In genomic region chr14:65560340-65561027, GRCh38 we compare ENCODE assay signal across 27 cellular contexts.
DNase-seq lines count a peak whose midpoint lies in the region; ATAC-seq, FAIRE-seq and TF ChIP-seq lines count a peak whose summit lies in the region.
"Had no signal": no experiment of that assay in that cellular context is flagged by ENCODE, and none has a peak within 500 bp of the region (broad histone marks: within the 10 kb centered on the region; RNA-seq: fewer than 3 reads in every experiment).

No MANE protein-coding gene starts in this region.

- peak overlapping the region; percentile 64 for H3K27ac ChIP-seq in neural cell (ENCODE audit: low read length)
- H3K27ac ChIP-seq: breast epithelium, hepatocyte, KMS-11, parathyroid adenoma, sigmoid colon, WERI-Rb-1 had no signal

- peak; percentile 96 for TF ChIP-seq EP300 in neural cell (conservative IDR thresholded peaks at IDR 0.05; ENCODE audit: poor library complexity, severe bottlenecking)

- H3F3A ChIP-seq in neural cell (ENCODE audit: insufficient read depth, low read length, poor library complexity, severe bottlenecking): peaks cover 7% of the 10 kb centered on the region

- TF ChIP-seq RAD21 in neural cell (conservative IDR thresholded peaks at IDR 0.05): no peak

- H3K79me2 ChIP-seq in neural cell (replicated peaks; ENCODE audit: insufficient read depth, low read length): peaks cover 22% of the 10 kb centered on the region
- H3K79me2 ChIP-seq: hepatocyte had no signal

- no peaks in the 10 kb centered on the region for H3K9me2 ChIP-seq in neural cell (ENCODE audit: insufficient read depth, low read length)

- H3K27me3 ChIP-seq in neural cell (ENCODE audit: insufficient read depth, low read depth, low read length): no peaks in the 10 kb centered on the region
- H3K27me3 ChIP-seq: BE2C, breast epithelium, hepatocyte, sigmoid colon had no signal

- no peak overlapping the region for H2AFZ ChIP-seq in neural cell (ENCODE audit: low read depth, low read length)
- H2AFZ ChIP-seq: hepatocyte, parathyroid adenoma had no signal

- ATAC-seq in HG02973 (IDR thresholded peaks at IDR 0.05; ENCODE audit: unreplicated experiment): no peak
- ATAC-seq in GM18868 (IDR thresholded peaks at IDR 0.05; ENCODE audit: unreplicated experiment): no peak
- ATAC-seq: activated naive CD4-positive, alpha-beta T cell treated with anti-CD3 and anti-CD28 coated beads, Interleukin-2, amount 50 U/mL, for 72 hours had no signal

- H4K20me1 ChIP-seq in neural cell (ENCODE audit: insufficient read depth): no peaks in the 10 kb centered on the region

- DNase-seq in GM12891 (ENCODE audit: insufficient read length, low spot score): no peak
- peak; percentile 42 for DNase-seq in NCI-H1417 treated with DMSO at 0.1 percent for 48 hours (lab: John Stamatoyannopoulos, UW)
- DNase-seq in amniotic epithelial cell (ENCODE audit: low read depth): peak; percentile 71
- no peak for DNase-seq in T-helper 2 cell
- DNase-seq in nucleus accumbens (lab: John Stamatoyannopoulos, UW): no peak
- DNase-seq: activated CD4-positive, alpha-beta memory T cell treated with anti-CD3 and anti-CD28 coated beads, Interleukin-2, amount 10 ng/mL, durations not matched to agents 7 days and 5 days; activated T-cell treated with anti-CD3 and anti-CD28 coated beads, Interleukin-2, amount 50 U/mL, for 48 hours; BE2C; Caco-2; kidney; mammary epithelial cell; naive B cell; NCI-H1694; NCI-H524; SHP77; sigmoid colon; stimulated activated naive CD4-positive, alpha-beta T cell treated with Interleukin-2 at 50 U/mL for 16 hours; trophoblast cell; WERI-Rb-1 had no signal

- H3K9ac ChIP-seq in neural cell (ENCODE audit: low read length): no peak overlapping the region
- H3K9ac ChIP-seq: KMS-11, parathyroid adenoma had no signal

- peak; percentile 5 for FAIRE-seq in GM12891 (lab: Jason Lieb, UNC)
- FAIRE-seq: kidney had no signal

- no peaks in the 10 kb centered on the region for H3K9me3 ChIP-seq in neural cell (ENCODE audit: low read length)
- H3K9me3 ChIP-seq: BE2C, breast epithelium, Caco-2, sigmoid colon had no signal

- peak overlapping the region; percentile 29 for H3K4me2 ChIP-seq in neural cell (ENCODE audit: low read length)
- H3K4me2 ChIP-seq: hepatocyte, KMS-11 had no signal

- no peak for TF ChIP-seq CTCF in neural cell (IDR thresholded peaks at IDR 0.05; ENCODE audit: poor library complexity, severe bottlenecking)

- H3K36me3 ChIP-seq in neural cell (ENCODE audit: insufficient read depth, low read length): no peaks in the 10 kb centered on the region
- H3K36me3 ChIP-seq: BE2C, breast epithelium, sigmoid colon, WERI-Rb-1 had no signal

- peak overlapping the region; percentile 16 for H3K4me3 ChIP-seq in neural cell (ENCODE audit: low read length)
- H3K4me3 ChIP-seq: breast epithelium, hepatocyte, sigmoid colon had no signal

- TF ChIP-seq POLR2A in GM12891 (IDR thresholded peaks at IDR 0.05; ENCODE audit: low read depth, low read length): no peak

TF ChIP-seq in GM12891, 5 proteins besides CTCF, POLR2A, EP300 and RAD21:
- TF ChIP-seq POU2F2 (IDR thresholded peaks at IDR 0.05; ENCODE audit: low read depth, low read length) (no peak), SPI1 (IDR thresholded peaks at IDR 0.05; ENCODE audit: low read depth, low read length) (no peak), TAF1 (IDR thresholded peaks at IDR 0.05; ENCODE audit: low read depth, low read length) (no peak), PAX5 (IDR thresholded peaks at IDR 0.05; ENCODE audit: insufficient read depth, low read length, severe bottlenecking) (no peak), POLR2AphosphoS5 (IDR thresholded peaks at IDR 0.05; ENCODE audit: low read depth, low read length) (no peak)

TF ChIP-seq in neural cell, 6 proteins besides CTCF, POLR2A, EP300 and RAD21:
- no peak for TF ChIP-seq MXI1 (conservative IDR thresholded peaks at IDR 0.05; ENCODE audit: poor library complexity, severe bottlenecking)
- TF ChIP-seq TAF1 (IDR thresholded peaks at IDR 0.05; ENCODE audit: low read depth): no peak
- TF ChIP-seq, protein P1, sequence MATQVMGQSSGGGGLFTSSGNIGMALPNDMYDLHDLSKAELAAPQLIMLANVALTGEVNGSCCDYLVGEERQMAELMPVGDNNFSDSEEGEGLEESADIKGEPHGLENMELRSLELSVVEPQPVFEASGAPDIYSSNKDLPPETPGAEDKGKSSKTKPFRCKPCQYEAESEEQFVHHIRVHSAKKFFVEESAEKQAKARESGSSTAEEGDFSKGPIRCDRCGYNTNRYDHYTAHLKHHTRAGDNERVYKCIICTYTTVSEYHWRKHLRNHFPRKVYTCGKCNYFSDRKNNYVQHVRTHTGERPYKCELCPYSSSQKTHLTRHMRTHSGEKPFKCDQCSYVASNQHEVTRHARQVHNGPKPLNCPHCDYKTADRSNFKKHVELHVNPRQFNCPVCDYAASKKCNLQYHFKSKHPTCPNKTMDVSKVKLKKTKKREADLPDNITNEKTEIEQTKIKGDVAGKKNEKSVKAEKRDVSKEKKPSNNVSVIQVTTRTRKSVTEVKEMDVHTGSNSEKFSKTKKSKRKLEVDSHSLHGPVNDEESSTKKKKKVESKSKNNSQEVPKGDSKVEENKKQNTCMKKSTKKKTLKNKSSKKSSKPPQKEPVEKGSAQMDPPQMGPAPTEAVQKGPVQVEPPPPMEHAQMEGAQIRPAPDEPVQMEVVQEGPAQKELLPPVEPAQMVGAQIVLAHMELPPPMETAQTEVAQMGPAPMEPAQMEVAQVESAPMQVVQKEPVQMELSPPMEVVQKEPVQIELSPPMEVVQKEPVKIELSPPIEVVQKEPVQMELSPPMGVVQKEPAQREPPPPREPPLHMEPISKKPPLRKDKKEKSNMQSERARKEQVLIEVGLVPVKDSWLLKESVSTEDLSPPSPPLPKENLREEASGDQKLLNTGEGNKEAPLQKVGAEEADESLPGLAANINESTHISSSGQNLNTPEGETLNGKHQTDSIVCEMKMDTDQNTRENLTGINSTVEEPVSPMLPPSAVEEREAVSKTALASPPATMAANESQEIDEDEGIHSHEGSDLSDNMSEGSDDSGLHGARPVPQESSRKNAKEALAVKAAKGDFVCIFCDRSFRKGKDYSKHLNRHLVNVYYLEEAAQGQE (IDR thresholded peaks at IDR 0.05; ENCODE audit: borderline replicate concordance): peak; percentile 68
- TF ChIP-seq EZH2 (IDR thresholded peaks at IDR 0.05; ENCODE audit: borderline replicate concordance, insufficient read depth, low read length, poor library complexity, severe bottlenecking): no peak
- TF ChIP-seq SMC3 (conservative IDR thresholded peaks at IDR 0.05; ENCODE audit: poor library complexity): no peak
- TF ChIP-seq POLR2AphosphoS5 (IDR thresholded peaks at IDR 0.05): peak; percentile 85

Comparison
In these comparisons a context has a peak if more than half of its experiments do, and no peak if none do; other contexts are left out.
1. DNase-seq: peak in NCI-H1417 treated with DMSO at 0.1 percent for 48 hours (single experiment) and amniotic epithelial cell (single experiment); none in GM12891 (single experiment), T-helper 2 cell (0 of 5) and nucleus accumbens (0 of 56).